In genomic region chr1:77126309-77126708, GRCh38 we compare ENCODE assay signal across 9 cellular contexts.
A peak's percentile ranks its signal among the peaks of the same experiment; 100 is the strongest.
DNase-seq lines count a peak whose midpoint lies in the region; ATAC-seq and TF ChIP-seq lines count a peak whose summit lies in the region.
"Had no signal": no experiment of that assay in that cellular context is flagged by ENCODE, and none has a peak within 500 bp of the region (broad histone marks: within the 10 kb centered on the region; RNA-seq: fewer than 3 reads in every experiment).

No MANE protein-coding gene starts in this region.

- H3K36me3 ChIP-seq in CD4-positive, CD25-positive, alpha-beta regulatory T cell (ENCODE audit: control insufficient read depth, insufficient read depth, low read length), result peaks cover 2% of the 10 kb centered on the region
- H3K36me3 ChIP-seq in thoracic aorta, result no peaks in the 10 kb centered on the region

- H3K27ac Mint-ChIP-seq in CD4-positive, CD25-positive, alpha-beta regulatory T cell, result no peak overlapping the region
- H3K27ac Mint-ChIP-seq: T-helper 1 cell treated with Interleukin-12 subunit alpha and Interleukin-12 subunit beta and Interleukin-4 antibody, amounts not matched to agents 30 μg/mL and 1 μg/mL, for 36 hours had no signal

- H3K4me3 ChIP-seq in CD4-positive, CD25-positive, alpha-beta regulatory T cell (ENCODE audit: low read depth, low read length), result no peak overlapping the region
- no peak overlapping the region for H3K4me3 ChIP-seq in thoracic aorta

- no peak overlapping the region for H3K4me3 Mint-ChIP-seq in CD4-positive, CD25-positive, alpha-beta regulatory T cell
- H3K4me3 Mint-ChIP-seq: T-helper 1 cell treated with Interleukin-12 subunit alpha and Interleukin-12 subunit beta and Interleukin-4 antibody, amounts not matched to agents 30 μg/mL and 1 μg/mL, for 36 hours had no signal

- peaks cover 27% of the 10 kb centered on the region for H3K36me3 Mint-ChIP-seq in CD4-positive, CD25-positive, alpha-beta regulatory T cell

- no peak overlapping the region for H3K27ac ChIP-seq in CD4-positive, CD25-positive, alpha-beta regulatory T cell (ENCODE audit: insufficient read depth, low read length, poor library complexity, severe bottlenecking)
- no peak overlapping the region for H3K27ac ChIP-seq in thoracic aorta

- no peaks in the 10 kb centered on the region for H3K9me3 Mint-ChIP-seq in CD4-positive, CD25-positive, alpha-beta regulatory T cell
- H3K9me3 Mint-ChIP-seq: T-helper 1 cell treated with Interleukin-12 subunit alpha and Interleukin-12 subunit beta and Interleukin-4 antibody, amounts not matched to agents 30 μg/mL and 1 μg/mL, for 36 hours had no signal

- H3K9me3 ChIP-seq in CD4-positive, CD25-positive, alpha-beta regulatory T cell (ENCODE audit: control insufficient read depth in 2 of 2, low read length in 2 of 2), result no peaks in the 10 kb centered on the region
- no peaks in the 10 kb centered on the region for H3K9me3 ChIP-seq in thoracic aorta

- TF ChIP-seq CTCF in thoracic aorta (IDR thresholded peaks at IDR 0.05), result peak; percentile 38

- ATAC-seq in CD4-positive, CD25-positive, alpha-beta regulatory T cell (ENCODE audit: low read depth in 2 of 2), result no peak
- ATAC-seq in GM18511 (IDR thresholded peaks at IDR 0.05; ENCODE audit: unreplicated experiment), result peak; percentile 68
- ATAC-seq in HG03139 (IDR thresholded peaks at IDR 0.05; ENCODE audit: unreplicated experiment), result peak; percentile 91
- no peak for ATAC-seq in thoracic aorta (ENCODE audit: insufficient number of reproducible peaks, low FRiP score, low read depth)

- H3K4me1 ChIP-seq in CD4-positive, CD25-positive, alpha-beta regulatory T cell (ENCODE audit: control insufficient read depth, insufficient read depth, low read length, poor library complexity, severe bottlenecking), result no peaks in the 10 kb centered on the region
- H3K4me1 ChIP-seq in thoracic aorta (ENCODE audit: control insufficient read depth in 1 of 2, low read depth in 2 of 2), result no peaks in the 10 kb centered on the region

- no peaks in the 10 kb centered on the region for H3K27me3 Mint-ChIP-seq in CD4-positive, CD25-positive, alpha-beta regulatory T cell

- peak in 2 of 3 donors; percentile 22 to 71 for DNase-seq in CD4-positive, CD25-positive, alpha-beta regulatory T cell
- DNase-seq in NCI-H226, result peak; percentile 16
- peak; percentile 53 for DNase-seq in amniotic stem cell (lab: John Stamatoyannopoulos, UW)
- DNase-seq in iPS DF 4.7 (ENCODE audit: extremely low read depth, low spot score), result peak; percentile 41
- DNase-seq in thoracic aorta (ENCODE audit: low spot score), result no peak
- DNase-seq in activated CD4-positive, CD25-positive, alpha-beta regulatory T cell (lab: John Stamatoyannopoulos, UW), result no peak

- no peaks in the 10 kb centered on the region for H3K4me1 Mint-ChIP-seq in CD4-positive, CD25-positive, alpha-beta regulatory T cell

- H3K27me3 ChIP-seq in CD4-positive, CD25-positive, alpha-beta regulatory T cell (ENCODE audit: control insufficient read depth, insufficient read depth, low read length), result no peaks in the 10 kb centered on the region
- H3K27me3 ChIP-seq in thoracic aorta (replicated peaks; ENCODE audit: insufficient read depth), result no peaks in the 10 kb centered on the region

Comparison
In these comparisons a context has a peak if more than half of its experiments do, and no peak if none do; other contexts are left out.
1. ATAC-seq: peak in GM18511 (single experiment) and HG03139 (single experiment); none in CD4-positive, CD25-positive, alpha-beta regulatory T cell (0 of 2) and thoracic aorta (single experiment).
2. DNase-seq: peak in CD4-positive, CD25-positive, alpha-beta regulatory T cell (2 of 3), NCI-H226 (single experiment), amniotic stem cell (single experiment) and iPS DF 4.7 (single experiment); none in thoracic aorta (single experiment) and activated CD4-positive, CD25-positive, alpha-beta regulatory T cell (0 of 4).